In the genomic region with DNA sequence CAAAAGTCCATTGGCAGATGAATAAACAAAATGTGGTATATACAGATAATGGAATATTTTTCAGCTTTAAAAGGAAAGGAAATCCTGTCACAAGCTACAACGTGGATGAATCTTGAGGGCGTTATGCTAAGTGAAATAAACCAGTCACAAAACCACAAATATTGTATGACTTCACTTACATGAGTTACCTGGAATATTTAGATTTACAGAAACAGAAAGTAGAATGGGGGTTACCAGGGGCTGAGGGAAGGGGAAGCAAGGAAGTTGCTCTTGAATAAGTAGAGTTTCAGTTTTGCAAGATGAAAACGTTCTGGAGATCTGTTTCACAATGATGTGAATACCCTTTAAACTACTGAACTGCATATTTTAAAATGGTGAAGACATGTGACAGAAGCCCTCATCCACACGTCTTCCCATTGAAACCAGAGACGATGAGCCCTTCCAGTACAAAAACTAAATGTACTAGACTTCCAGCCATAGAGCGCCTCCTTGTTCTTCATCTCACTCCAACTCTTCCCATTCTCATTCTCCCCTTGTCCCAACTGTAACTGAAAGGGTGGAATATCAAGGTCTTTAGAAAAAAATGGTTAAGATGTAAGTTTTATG, we compare ENCODE assay signal across 9 cellular contexts.
DNase-seq lines count a peak whose midpoint lies in the region; ATAC-seq, FAIRE-seq and TF ChIP-seq lines count a peak whose summit lies in the region.
"Had no signal": no experiment of that assay in that cellular context is flagged by ENCODE, and none has a peak within 500 bp of the region (broad histone marks: within the 10 kb centered on the region; RNA-seq: fewer than 3 reads in every experiment).

No MANE protein-coding gene starts in this region.

- no peaks in the 10 kb centered on the region for H3K27me3 Mint-ChIP-seq in IgD-negative memory B cell
- H3K27me3 Mint-ChIP-seq in mesothelial cell of epicardium (ENCODE audit: low read depth): no peaks in the 10 kb centered on the region

- FAIRE-seq in GM12878 (lab: Jason Lieb, UNC): peak; percentile 90

- POLR2A ChIA-PET in GM12878 (lab: Charles Lee): no interaction called here

- CTCF ChIA-PET in GM12878 (lab: Yijun Ruan, JAX): interaction anchor here (1.0 kb wide), 1 partner anchor 188 kb away, joined by 3 read pairs; no protein-coding TSS in a partner anchor

- SMC1A ChIA-PET in GM12878 (lab: Charles Lee; ENCODE audit: uncharacterized antibody, unreplicated experiment): interaction anchor here (0.6 kb wide), 1 partner anchor 618 kb away, joined by 3 read pairs; no protein-coding TSS in a partner anchor

- no peak for TF ChIP-seq POLR2A in GM12878 (IDR thresholded peaks at IDR 0.05; ENCODE audit: low read depth, low read length)

- H3K4me3 Mint-ChIP-seq in IgD-negative memory B cell (peak overlapping the region in 3 of 4 donors; percentile 63 to 88 (median 72)), mesothelial cell of epicardium (no peak overlapping the region)
- H3K4me3 Mint-ChIP-seq: nephron had no signal

- no peaks in the 10 kb centered on the region for H3K9me3 ChIP-seq in GM12878 (replicated peaks; ENCODE audit: control insufficient read depth, insufficient read depth, low read length)

- H2AFZ ChIP-seq in GM12878 (ENCODE audit: control insufficient read depth, low read depth, low read length): no peak overlapping the region

- H3K4me3 ChIP-seq in GM12878: no peak overlapping the region

- H3K4me1 Mint-ChIP-seq in IgD-negative memory B cell (peaks cover 21 to 23% (median 22%) of the 10 kb centered on the region in 3 donors), mesothelial cell of epicardium (peaks cover 11% of the 10 kb centered on the region)

- intact Hi-C loops in GM12878 (cut with micrococcal nuclease; ENCODE audit: unreplicated experiment): loop anchor here (10.0 kb wide), 1 partner anchor 131 kb away; the partner anchor contains the start of gene MCU

- RAD21 ChIA-PET in GM12878 (lab: Charles Lee; ENCODE audit: unreplicated experiment): no interaction called here

- H3K9me3 Mint-ChIP-seq in IgD-negative memory B cell: no peaks in the 10 kb centered on the region
- peaks cover 12% of the 10 kb centered on the region for H3K9me3 Mint-ChIP-seq in mesothelial cell of epicardium

- BruUV-seq in GM12878 (replicated peaks; lab: Mats Ljungman, UMichigan): no TSS peak

- no peaks in the 10 kb centered on the region for H3K79me2 ChIP-seq in GM12878 (ENCODE audit: control insufficient read depth, insufficient read depth, low read length)

- H3K27ac Mint-ChIP-seq in IgD-negative memory B cell: peak overlapping the region; percentile 2 to 63 (median 6)
- H3K27ac Mint-ChIP-seq in mesothelial cell of epicardium: no peak overlapping the region
- H3K27ac Mint-ChIP-seq: nephron had no signal

- peak overlapping the region; percentile 51 for H3K4me2 ChIP-seq in GM12878 (ENCODE audit: control insufficient read depth, insufficient read depth)

- no peak for TF ChIP-seq EP300 in GM12878 (IDR thresholded peaks at IDR 0.05; ENCODE audit: borderline replicate concordance in 1 of 2, control insufficient read depth in 1 of 2, low read depth in 2 of 2, low read length in 2 of 2)

- TF ChIP-seq CTCF in GM13977 (IDR thresholded peaks at IDR 0.05; ENCODE audit: extremely low read depth, insufficient read depth, missing control alignments) (no peak), GM12878 (IDR thresholded peaks at IDR 0.05 in 2 of 3, conservative IDR thresholded peaks at IDR 0.05 in 1 of 3; ENCODE audit: control insufficient read depth in 2 of 3, extremely low read depth in 1 of 3, insufficient read depth in 1 of 3, low read depth in 3 of 3, low read length in 3 of 3) (no peak), mesothelial cell of epicardium (IDR thresholded peaks at IDR 0.05; ENCODE audit: unreplicated experiment) (no peak)

- peaks cover 24% of the 10 kb centered on the region for H3K4me1 ChIP-seq in GM12878 (ENCODE audit: control insufficient read depth, insufficient read depth, low read length)

- DNase-seq in GM13977 (ENCODE audit: low spot score): peak; percentile 20
- DNase-seq in GM12878 (ENCODE audit: low read depth, low spot score): peak; percentile 69
- DNase-seq in mesothelial cell of epicardium (ENCODE audit: low spot score in 2 of 2, unreplicated experiment in 2 of 2): no peak
- no peak for DNase-seq in HK-2 (ENCODE audit: unreplicated experiment)
- no peak for DNase-seq in nucleus accumbens (lab: John Stamatoyannopoulos, UW)

- peak overlapping the region; percentile 36; the same call in 1 of the 2 replicates for H3K27ac ChIP-seq in GM12878 (ENCODE audit: control insufficient read depth, insufficient read depth)

- no peaks in the 10 kb centered on the region for H3K27me3 ChIP-seq in GM12878 (replicated peaks in 1 of 2; ENCODE audit: control insufficient read depth in 2 of 2, insufficient read depth in 2 of 2, low read length in 1 of 2)

- in situ Hi-C loops in GM13977 (cut with MboI; ENCODE audit: low pct_unique_long_range_greater_than_20kb, low sequenced_read_pairs, unreplicated experiment) (no loop called here), GM12878 (cut with MboI) (no loop called here)

- peak; percentile 70 for ATAC-seq in GM21423 (IDR thresholded peaks at IDR 0.05; ENCODE audit: unreplicated experiment)
- peak; percentile 84 for ATAC-seq in GM12878
- ATAC-seq in HG03108 (IDR thresholded peaks at IDR 0.05; ENCODE audit: unreplicated experiment): no peak

- WGBS in GM12878 (ENCODE audit: insufficient coverage, insufficient replicate concordance, low lambda C conversion rate, missing lambda C conversion rate): 13% methylated on average over 6 of the region's 6 CpGs

- no peak for TF ChIP-seq RAD21 in GM12878 (IDR thresholded peaks at IDR 0.05; ENCODE audit: insufficient read depth, low read depth, low read length)

- no peak overlapping the region for H3K9ac ChIP-seq in GM12878 (ENCODE audit: control insufficient read depth, insufficient read depth, low read length)

- peaks cover 0 to 4% of the 10 kb centered on the region in 2 experiments; a peak in 2 of 4 replicates for H3K36me3 ChIP-seq in GM12878 (ENCODE audit: control insufficient read depth in 2 of 2, insufficient read depth in 2 of 2, low read length in 1 of 2)

- H3K36me3 Mint-ChIP-seq in IgD-negative memory B cell: peaks cover 9% of the 10 kb centered on the region
- H3K36me3 Mint-ChIP-seq in mesothelial cell of epicardium: peaks cover 56% of the 10 kb centered on the region

- H4K20me1 ChIP-seq in GM12878 (ENCODE audit: control insufficient read depth, insufficient read depth): no peaks in the 10 kb centered on the region

TF ChIP-seq in GM12878, 131 proteins besides CTCF, POLR2A, EP300 and RAD21 (continues in another document):
- TF ChIP-seq, protein P1, sequence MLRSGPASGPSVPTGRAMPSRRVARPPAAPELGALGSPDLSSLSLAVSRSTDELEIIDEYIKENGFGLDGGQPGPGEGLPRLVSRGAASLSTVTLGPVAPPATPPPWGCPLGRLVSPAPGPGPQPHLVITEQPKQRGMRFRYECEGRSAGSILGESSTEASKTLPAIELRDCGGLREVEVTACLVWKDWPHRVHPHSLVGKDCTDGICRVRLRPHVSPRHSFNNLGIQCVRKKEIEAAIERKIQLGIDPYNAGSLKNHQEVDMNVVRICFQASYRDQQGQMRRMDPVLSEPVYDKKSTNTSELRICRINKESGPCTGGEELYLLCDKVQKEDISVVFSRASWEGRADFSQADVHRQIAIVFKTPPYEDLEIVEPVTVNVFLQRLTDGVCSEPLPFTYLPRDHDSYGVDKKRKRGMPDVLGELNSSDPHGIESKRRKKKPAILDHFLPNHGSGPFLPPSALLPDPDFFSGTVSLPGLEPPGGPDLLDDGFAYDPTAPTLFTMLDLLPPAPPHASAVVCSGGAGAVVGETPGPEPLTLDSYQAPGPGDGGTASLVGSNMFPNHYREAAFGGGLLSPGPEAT (IDR thresholded peaks at IDR 0.05; ENCODE audit: low read depth): peak; percentile 84
- TF ChIP-seq, protein P2, sequence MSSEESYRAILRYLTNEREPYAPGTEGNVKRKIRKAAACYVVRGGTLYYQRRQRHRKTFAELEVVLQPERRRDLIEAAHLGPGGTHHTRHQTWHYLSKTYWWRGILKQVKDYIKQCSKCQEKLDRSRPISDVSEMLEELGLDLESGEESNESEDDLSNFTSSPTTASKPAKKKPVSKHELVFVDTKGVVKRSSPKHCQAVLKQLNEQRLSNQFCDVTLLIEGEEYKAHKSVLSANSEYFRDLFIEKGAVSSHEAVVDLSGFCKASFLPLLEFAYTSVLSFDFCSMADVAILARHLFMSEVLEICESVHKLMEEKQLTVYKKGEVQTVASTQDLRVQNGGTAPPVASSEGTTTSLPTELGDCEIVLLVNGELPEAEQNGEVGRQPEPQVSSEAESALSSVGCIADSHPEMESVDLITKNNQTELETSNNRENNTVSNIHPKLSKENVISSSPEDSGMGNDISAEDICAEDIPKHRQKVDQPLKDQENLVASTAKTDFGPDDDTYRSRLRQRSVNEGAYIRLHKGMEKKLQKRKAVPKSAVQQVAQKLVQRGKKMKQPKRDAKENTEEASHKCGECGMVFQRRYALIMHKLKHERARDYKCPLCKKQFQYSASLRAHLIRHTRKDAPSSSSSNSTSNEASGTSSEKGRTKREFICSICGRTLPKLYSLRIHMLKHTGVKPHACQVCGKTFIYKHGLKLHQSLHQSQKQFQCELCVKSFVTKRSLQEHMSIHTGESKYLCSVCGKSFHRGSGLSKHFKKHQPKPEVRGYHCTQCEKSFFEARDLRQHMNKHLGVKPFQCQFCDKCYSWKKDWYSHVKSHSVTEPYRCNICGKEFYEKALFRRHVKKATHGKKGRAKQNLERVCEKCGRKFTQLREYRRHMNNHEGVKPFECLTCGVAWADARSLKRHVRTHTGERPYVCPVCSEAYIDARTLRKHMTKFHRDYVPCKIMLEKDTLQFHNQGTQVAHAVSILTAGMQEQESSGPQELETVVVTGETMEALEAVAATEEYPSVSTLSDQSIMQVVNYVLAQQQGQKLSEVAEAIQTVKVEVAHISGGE (CRISPR knock-in tag; IDR thresholded peaks at IDR 0.05): no peak

Comparison
In these comparisons a context has a peak if more than half of its experiments do, and no peak if none do; other contexts are left out.
1. DNase-seq: peak in GM13977 (single experiment) and GM12878 (single experiment); none in mesothelial cell of epicardium (0 of 2), HK-2 (single experiment) and nucleus accumbens (0 of 56).